22 cellular contexts compared by ENCODE assay signal in the genomic region with DNA sequence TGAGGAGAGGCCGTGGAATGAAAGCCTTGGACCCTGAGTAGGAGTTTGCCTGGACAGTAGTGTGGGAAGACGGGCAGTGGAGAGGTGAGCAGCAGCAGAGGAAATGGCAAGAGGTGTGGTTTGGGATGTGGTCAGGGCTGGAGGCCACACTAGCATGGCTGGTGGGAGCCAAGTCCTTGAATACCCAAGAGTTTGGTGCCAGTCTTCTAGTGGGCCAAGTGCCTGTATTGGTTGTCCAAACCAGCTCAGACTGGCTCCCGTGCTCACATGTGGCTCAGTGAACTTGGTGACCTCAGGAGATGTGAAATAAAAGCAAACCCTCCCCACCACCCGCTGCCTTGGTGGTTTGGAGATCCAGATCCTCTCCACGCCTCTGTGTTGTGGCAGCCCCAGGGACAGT. TPM values are rescaled to one million over a fixed set of nuclear protein-coding genes. Genes with fewer than 3 reads are reported as not detected.
A peak's percentile ranks its signal among the peaks of the same experiment; 100 is the strongest.
DNase-seq lines count a peak whose midpoint lies in the region; ATAC-seq and TF ChIP-seq lines count a peak whose summit lies in the region.
"Had no signal": no experiment of that assay in that cellular context is flagged by ENCODE, and none has a peak within 500 bp of the region (broad histone marks: within the 10 kb centered on the region; RNA-seq: fewer than 3 reads in every experiment).

No MANE protein-coding gene starts in this region.

- H4K8ac ChIP-seq in neuronal stem cell (ENCODE audit: low read depth, low read length): no peak overlapping the region

- no peak overlapping the region for H3K27ac Mint-ChIP-seq in T-helper 2 cell treated with Interferon-gamma antibody and Interleukin-4, amounts not matched to agents 5 μg/mL and 100 μg/mL, for 36 hours
- H3K27ac Mint-ChIP-seq: CD4-positive, alpha-beta memory T cell had no signal

- H3K9me3 Mint-ChIP-seq in T-helper 2 cell treated with Interferon-gamma antibody and Interleukin-4, amounts not matched to agents 5 μg/mL and 100 μg/mL, for 36 hours: peaks cover 22% of the 10 kb centered on the region

- no peak overlapping the region for H4K91ac ChIP-seq in neuronal stem cell (ENCODE audit: low read depth, low read length, poor library complexity)

- no peak overlapping the region for H3K18ac ChIP-seq in neuronal stem cell (ENCODE audit: low read length)

- peaks cover 2% of the 10 kb centered on the region for H3K79me1 ChIP-seq in neuronal stem cell (ENCODE audit: low read depth, low read length)

- no peaks in the 10 kb centered on the region for H3K36me3 Mint-ChIP-seq in T-helper 2 cell treated with Interferon-gamma antibody and Interleukin-4, amounts not matched to agents 5 μg/mL and 100 μg/mL, for 36 hours (ENCODE audit: low read depth)
- H3K36me3 Mint-ChIP-seq: CD4-positive, alpha-beta memory T cell had no signal

- H3K4ac ChIP-seq in neuronal stem cell (ENCODE audit: low read length): peak overlapping the region; percentile 17

- TF ChIP-seq EP300 in gastroesophageal sphincter (IDR thresholded peaks at IDR 0.05): no peak

- ATAC-seq in gastroesophageal sphincter: no peak
- ATAC-seq: Panc1 had no signal

- no peak overlapping the region for H2BK120ac ChIP-seq in neuronal stem cell (ENCODE audit: low read depth, low read length)

- H3K23ac ChIP-seq in neuronal stem cell (ENCODE audit: low read depth, low read length, poor library complexity): peak overlapping the region; percentile 77

- intact Hi-C loops in lower leg skin (cut with DNase I; ENCODE audit: low total_unique reads): loop anchor here (10.0 kb wide), 1 partner anchor 587 kb away; no protein-coding TSS in a partner anchor

- H3K14ac ChIP-seq in neuronal stem cell (ENCODE audit: low read length): no peak overlapping the region

- H3K27me3 ChIP-seq in neuronal stem cell (ENCODE audit: control insufficient read depth in 3 of 3, insufficient read depth in 3 of 3, low read depth in 1 of 3, low read length in 3 of 3) (peaks cover 0 to 3% (median 0%) of the 10 kb centered on the region in 3 experiments), gastroesophageal sphincter (peaks cover 31% of the 10 kb centered on the region)
- H3K27me3 ChIP-seq: BLaER1 treated with 17β-estradiol and CSF1 and Interleukin-3, amounts not matched to agents 10 nM and 100 nM; SJCRH30 had no signal

- no peak overlapping the region for H2AK5ac ChIP-seq in neuronal stem cell (ENCODE audit: low read depth, low read length)

- H3K4me3 ChIP-seq in neuronal stem cell (ENCODE audit: low read length in 2 of 2) (no peak overlapping the region), lower leg skin (ENCODE audit: low read depth, poor library complexity, severe bottlenecking) (no peak overlapping the region), gastroesophageal sphincter (no peak overlapping the region)
- H3K4me3 ChIP-seq: BLaER1 treated with 17β-estradiol and CSF1 and Interleukin-3, amounts not matched to agents 10 nM and 100 nM; GM23248; HAP-1; SJCRH30 had no signal

- no peak overlapping the region for H3K4me2 ChIP-seq in neuronal stem cell (ENCODE audit: insufficient read depth, low read length, poor library complexity, severe bottlenecking)
- H3K4me2 ChIP-seq: KMS-11 had no signal

- peaks cover 6% of the 10 kb centered on the region for H3K4me1 Mint-ChIP-seq in T-helper 2 cell treated with Interferon-gamma antibody and Interleukin-4, amounts not matched to agents 5 μg/mL and 100 μg/mL, for 36 hours (ENCODE audit: low read depth)

- peak overlapping the region; percentile 46 for H2BK15ac ChIP-seq in neuronal stem cell (ENCODE audit: low read length)

- no peak overlapping the region for H2BK12ac ChIP-seq in neuronal stem cell (ENCODE audit: low read length)

- H3K4me1 ChIP-seq in neuronal stem cell (ENCODE audit: control insufficient read depth in 2 of 2, insufficient read depth in 1 of 2, low read depth in 1 of 2, low read length in 2 of 2) (no peaks in the 10 kb centered on the region), gastroesophageal sphincter (peaks cover 0 to 6% (median 0%) of the 10 kb centered on the region in 3 donors)
- H3K4me1 ChIP-seq: HAP-1 had no signal

- no peak for TF ChIP-seq CTCF in lower leg skin (IDR thresholded peaks at IDR 0.05)
- TF ChIP-seq CTCF in gastroesophageal sphincter (IDR thresholded peaks at IDR 0.05): no peak

- no peak overlapping the region for H3K9ac ChIP-seq in neuronal stem cell (ENCODE audit: low read depth, low read length, poor library complexity)
- H3K9ac ChIP-seq: BLaER1 treated with 17β-estradiol and CSF1 and Interleukin-3, amounts not matched to agents 10 nM and 100 nM; GM23248; KMS-11 had no signal

- no CpG with 5 or more reads among the region's 5 CpGs for WGBS in neuronal stem cell (ENCODE audit: extremely low coverage in 2 of 2, insufficient read length in 2 of 2, insufficient replicate concordance in 1 of 2), 2 donors
- WGBS in lower leg skin, 2 donors: 81 to 88% methylated on average over 5 of the region's 5 CpGs
- WGBS in gastroesophageal sphincter (ENCODE audit: low coverage in 1 of 2), 2 donors: 83 to 89% methylated on average over 2 of the region's 5 CpGs

- no peak overlapping the region for H2AFZ ChIP-seq in neuronal stem cell (ENCODE audit: low read length)
- H2AFZ ChIP-seq: GM23248 had no signal

- H3K36me3 ChIP-seq in neuronal stem cell (replicated peaks in 1 of 2; ENCODE audit: control insufficient read depth in 2 of 2, insufficient read depth in 2 of 2, low read length in 2 of 2) (peaks cover 0 to 3% of the 10 kb centered on the region in 2 donors), gastroesophageal sphincter (no peaks in the 10 kb centered on the region)
- H3K36me3 ChIP-seq: BLaER1 treated with 17β-estradiol and CSF1 and Interleukin-3, amounts not matched to agents 10 nM and 100 nM; HAP-1; SJCRH30 had no signal

- no peak overlapping the region for H2BK5ac ChIP-seq in neuronal stem cell (ENCODE audit: low read length)

- no peak overlapping the region for H3K27ac ChIP-seq in neuronal stem cell (replicated peaks; ENCODE audit: low read length)
- no peak overlapping the region for H3K27ac ChIP-seq in gastroesophageal sphincter
- H3K27ac ChIP-seq: BLaER1 treated with 17β-estradiol and CSF1 and Interleukin-3, amounts not matched to agents 10 nM and 100 nM; GM23248; KMS-11; SJCRH30 had no signal

- H3K4me3 Mint-ChIP-seq in T-helper 2 cell treated with Interferon-gamma antibody and Interleukin-4, amounts not matched to agents 5 μg/mL and 100 μg/mL, for 36 hours: no peak overlapping the region
- H3K4me3 Mint-ChIP-seq: CD4-positive, alpha-beta memory T cell had no signal

- TF ChIP-seq POLR2A in lower leg skin (IDR thresholded peaks at IDR 0.05) (no peak), gastroesophageal sphincter (IDR thresholded peaks at IDR 0.05) (no peak)

- H3K27me3 Mint-ChIP-seq in T-helper 2 cell treated with Interferon-gamma antibody and Interleukin-4, amounts not matched to agents 5 μg/mL and 100 μg/mL, for 36 hours (ENCODE audit: low read depth): peaks cover 9% of the 10 kb centered on the region

- DNase-seq in MV-4-11 (lab: John Stamatoyannopoulos, UW): peak; percentile 91
- DNase-seq in SKM-1 treated with dmso at 0.1 percent for 144 hours (lab: John Stamatoyannopoulos, UW; ENCODE audit: unreplicated experiment): peak; percentile 45
- DNase-seq in neuronal stem cell (ENCODE audit: low spot score): no peak
- DNase-seq in lower leg skin (ENCODE audit: low spot score in 2 of 2): no peak
- DNase-seq in activated gamma-delta T cell (lab: John Stamatoyannopoulos, UW): no peak
- DNase-seq in T-helper 2 cell treated with Interferon-gamma antibody and Interleukin-4, amounts not matched to agents 5 μg/mL and 100 μg/mL, for 36 hours (ENCODE audit: low spot score): no peak
- DNase-seq: Caco-2; CD4-positive, alpha-beta memory T cell; GM23248; IMR-90; NCI-H1092 treated with DMSO at 0.1 percent for 48 hours; NCI-H2081 treated with DMSO at 0.1 percent for 48 hours; NCI-H2171 treated with DMSO at 0.1 percent for 48 hours; NCI-H524 treated with DMSO at 0.1 percent for 48 hours; NCI-H82; SJCRH30 had no signal

- peaks cover 0 to 4% of the 10 kb centered on the region in 2 donors for H3K9me3 ChIP-seq in neuronal stem cell (replicated peaks in 1 of 2; ENCODE audit: control insufficient read depth in 2 of 2, insufficient read depth in 1 of 2, low read depth in 1 of 2, low read length in 2 of 2)
- peaks cover 0 to 25% (median 0%) of the 10 kb centered on the region in 3 donors for H3K9me3 ChIP-seq in gastroesophageal sphincter
- H3K9me3 ChIP-seq: SJCRH30 had no signal

RNA-seq across cellular contexts. Expression of gene GUCA2A, which starts 2.4 kb away (rescaled TPM):
- not detected for polyA plus RNA-seq in neuronal stem cell (2013, experiment 1 of 2)
- not detected for polyA plus RNA-seq in neuronal stem cell (2013, experiment 2 of 2)
- not detected for total RNA-seq in lower leg skin
- not detected for total RNA-seq in gastroesophageal sphincter
- total RNA-seq: CD4-positive, alpha-beta memory T cell; G401; GM23248; IMR-90; SJCRH30 had no signal
- polyA plus RNA-seq: CD4-positive, alpha-beta memory T cell; GM23248; IMR-90 had no signal

RNA-seq across cellular contexts. Expression of gene GUCA2B, which starts 9.0 kb away (rescaled TPM):
- polyA plus RNA-seq in neuronal stem cell (2013, experiment 1 of 2): not detected
- not detected for polyA plus RNA-seq in neuronal stem cell (2013, experiment 2 of 2)
- 1 to 10 TPM in 1 of 4 donors, not detected in 3; 2.8 TPM for total RNA-seq in lower leg skin
- not detected for total RNA-seq in gastroesophageal sphincter
- total RNA-seq: CD4-positive, alpha-beta memory T cell; G401; GM23248; IMR-90; SJCRH30 had no signal
- polyA plus RNA-seq: CD4-positive, alpha-beta memory T cell; GM23248; IMR-90 had no signal

Comparison
In these comparisons a context has a peak if more than half of its experiments do, and no peak if none do; other contexts are left out.
1. DNase-seq: peak in MV-4-11 (single experiment) and SKM-1 treated with dmso at 0.1 percent for 144 hours (single experiment); none in neuronal stem cell (single experiment), lower leg skin (0 of 2), activated gamma-delta T cell (single experiment) and T-helper 2 cell treated with Interferon-gamma antibody and Interleukin-4, amounts not matched to agents 5 μg/mL and 100 μg/mL, for 36 hours (single experiment).